ENCODE assay signal across 8 cellular contexts in the genomic region with DNA sequence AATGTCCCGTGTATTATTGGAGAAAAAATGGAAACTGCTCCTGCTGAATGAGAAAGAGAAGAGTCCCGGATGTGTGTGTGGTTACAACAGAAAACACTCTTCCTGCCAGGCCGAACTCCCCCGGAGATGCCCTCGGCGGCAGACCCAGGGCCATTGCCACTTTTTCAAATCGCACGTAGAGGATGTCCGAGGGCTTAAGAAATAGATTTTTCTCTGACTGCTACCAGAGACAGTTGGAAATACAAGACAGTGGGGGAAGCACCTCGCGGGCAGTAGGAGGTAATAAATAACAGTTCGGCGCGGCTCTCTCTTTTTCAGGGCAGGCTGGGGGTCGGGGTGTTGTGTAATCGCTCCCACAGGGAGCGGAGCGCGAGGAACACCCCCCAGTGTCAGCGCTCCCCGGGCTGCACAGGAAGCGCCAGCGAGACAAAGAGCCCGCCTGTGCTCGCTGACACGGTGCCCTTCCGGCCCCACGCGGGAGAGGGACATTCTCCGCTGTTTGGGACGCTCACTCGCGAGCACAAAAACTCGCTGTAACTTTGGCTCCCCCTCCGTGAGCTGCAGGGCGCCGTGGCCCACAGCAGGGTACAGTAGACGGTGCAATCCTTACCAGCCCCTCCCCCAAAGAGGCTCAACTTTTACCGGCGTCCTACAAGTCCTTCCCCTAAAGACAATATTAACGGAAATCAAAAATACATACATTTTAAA.
DNase-seq lines count a peak whose midpoint lies in the region; ATAC-seq lines count a peak whose summit lies in the region.

No MANE protein-coding gene starts in this region.

- ATAC-seq in GM18519 (IDR thresholded peaks at IDR 0.05; ENCODE audit: low FRiP score, unreplicated experiment) (peak; percentile 43), HG03025 (IDR thresholded peaks at IDR 0.05; ENCODE audit: low FRiP score, unreplicated experiment) (peak; percentile 51)

- H2AFZ ChIP-seq in ACC112 (ENCODE audit: low read length, unreplicated experiment): no peak overlapping the region

- DNase-seq in NCI-H526 (lab: John Stamatoyannopoulos, UW) (peak; percentile 30 to 74), medulla oblongata (ENCODE audit: extremely low spot score) (peak; percentile 88)
- peak; percentile 67 to 78 for DNase-seq in activated CD4-positive, alpha-beta T cell treated with anti-CD3 and anti-CD28 coated beads, Interleukin-2, amount 50 U/mL, for 48 hours
- DNase-seq in effector CD4-positive, alpha-beta T cell: peak; percentile 52
- peak; percentile 26 for DNase-seq in stimulated activated CD8-positive, alpha-beta memory T cell treated with anti-CD3 and anti-CD28 coated beads, Interleukin-12 subunit alpha, Interleukin-12 subunit beta, amount 100 ng/mL, for 24 hours (ENCODE audit: extremely low read depth)

- H3K4me1 ChIP-seq in ACC112 (ENCODE audit: control insufficient read depth, insufficient read depth, low read length, unreplicated experiment): peaks cover 30% of the 10 kb centered on the region

- H3K79me2 ChIP-seq in ACC112 (ENCODE audit: control insufficient read depth, insufficient read depth, low read length, unreplicated experiment): peaks cover 50% of the 10 kb centered on the region

- H3K27me3 ChIP-seq in ACC112 (ENCODE audit: insufficient read depth, low read length): no peaks in the 10 kb centered on the region

- peak overlapping the region; percentile 98 for H3K27ac ChIP-seq in ACC112 (ENCODE audit: low read depth, low read length)

- peak overlapping the region; percentile 82 for H3K4me3 ChIP-seq in ACC112 (ENCODE audit: low read depth, low read length)

- no peaks in the 10 kb centered on the region for H3K36me3 ChIP-seq in ACC112 (ENCODE audit: insufficient read depth, low read length)

Comparison
In these comparisons a context has a peak if more than half of its experiments do, and no peak if none do; other contexts are left out.
1. Peak in every context shown above with its lines: DNase-seq, ATAC-seq, H3K4me3 ChIP-seq and H3K27ac ChIP-seq.
2. DNase-seq: peak in every context shown above with its lines; median percentile 88 in medulla oblongata; 72 in activated CD4-positive, alpha-beta T cell treated with anti-CD3 and anti-CD28 coated beads, Interleukin-2, amount 50 U/mL, for 48 hours; 52 in NCI-H526; 52 in effector CD4-positive, alpha-beta T cell; 26 in stimulated activated CD8-positive, alpha-beta memory T cell treated with anti-CD3 and anti-CD28 coated beads, Interleukin-12 subunit alpha, Interleukin-12 subunit beta, amount 100 ng/mL, for 24 hours.